ENCODE assay signal across 12 cellular contexts in the genomic region with DNA sequence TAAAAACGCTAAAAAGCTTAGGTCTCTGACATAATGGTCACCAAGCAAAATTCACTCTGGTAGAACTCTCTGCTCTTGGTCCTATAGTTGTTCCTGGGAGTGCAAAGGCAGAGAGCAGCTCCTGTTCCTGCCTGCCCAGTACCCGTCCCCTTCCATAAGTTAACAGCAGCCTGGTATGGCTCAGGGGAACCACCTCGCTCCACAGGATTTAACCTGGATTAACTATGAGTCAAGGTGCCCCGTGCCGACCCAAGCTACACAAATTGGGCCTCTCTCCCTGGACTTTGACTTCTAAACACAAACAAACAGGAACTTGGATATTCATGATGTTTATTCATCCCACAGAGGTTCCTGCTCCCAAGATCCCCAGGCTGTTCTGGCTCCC. TPM values are rescaled to one million over a fixed set of nuclear protein-coding genes. Genes with fewer than 3 reads are reported as not detected.
DNase-seq lines count a peak whose midpoint lies in the region; ATAC-seq, FAIRE-seq and TF ChIP-seq lines count a peak whose summit lies in the region.
"Had no signal": no experiment of that assay in that cellular context is flagged by ENCODE, and none has a peak within 500 bp of the region (broad histone marks: within the 10 kb centered on the region; RNA-seq: fewer than 3 reads in every experiment).

No MANE protein-coding gene starts in this region.

- TF ChIP-seq POLR2A in gastrocnemius medialis (IDR thresholded peaks at IDR 0.05): no peak

- peak overlapping the region; percentile 74 to 91 (median 84) for H3K27ac ChIP-seq in gastrocnemius medialis

- H3K9me3 ChIP-seq in iPS-15b (ENCODE audit: control insufficient read depth, insufficient read depth, low read length) (no peaks in the 10 kb centered on the region), gastrocnemius medialis (no peaks in the 10 kb centered on the region)

- TF ChIP-seq CTCF in gastrocnemius medialis (IDR thresholded peaks at IDR 0.05 in 4 of 5, conservative IDR thresholded peaks at IDR 0.05 in 1 of 5): no peak

- intact Hi-C loops in gastrocnemius medialis (cut with DNase I; ENCODE audit: low total_unique reads): loop anchor here (1.0 to 2.0 kb wide), 2 partner anchors 33 to 63 kb away; a partner anchor contains a TSS

- peak; percentile 78 for FAIRE-seq in G401.6 (lab: Jason Lieb, UNC)

- peaks cover 11% of the 10 kb centered on the region for H3K36me3 ChIP-seq in iPS-15b (ENCODE audit: control insufficient read depth, insufficient read depth, low read length)
- peaks cover 0 to 12% of the 10 kb centered on the region in 2 donors for H3K36me3 ChIP-seq in gastrocnemius medialis

- DNase-seq in amniotic epithelial cell (ENCODE audit: low read depth) (peak; percentile 72), gastrocnemius medialis (no peak), putamen (ENCODE audit: low spot score) (no peak)
- no peak for DNase-seq in naive thymus-derived CD8-positive, alpha-beta T cell
- DNase-seq: amniotic stem cell, left cardiac atrium, MM.1S, T-cell had no signal

- peak; percentile 21 to 36 for ATAC-seq in gastrocnemius medialis
- no peak for ATAC-seq in naive thymus-derived CD8-positive, alpha-beta T cell
- no peak for ATAC-seq in HG03439 (IDR thresholded peaks at IDR 0.05; ENCODE audit: unreplicated experiment)
- no peak for ATAC-seq in HG03571 (IDR thresholded peaks at IDR 0.05; ENCODE audit: unreplicated experiment)
- ATAC-seq: T-cell had no signal

- in situ Hi-C loops in gastrocnemius medialis (cut with MboI; ENCODE audit: low sequenced_read_pairs in 4 of 4): no loop called here

- peaks cover 2 to 24% (median 18%) of the 10 kb centered on the region in 4 donors for H3K4me1 Mint-ChIP-seq in naive thymus-derived CD8-positive, alpha-beta T cell

- no peak overlapping the region for H3K4me3 Mint-ChIP-seq in naive thymus-derived CD8-positive, alpha-beta T cell
- H3K4me3 Mint-ChIP-seq: T-cell had no signal

- no peaks in the 10 kb centered on the region for H3K27me3 Mint-ChIP-seq in naive thymus-derived CD8-positive, alpha-beta T cell
- H3K27me3 Mint-ChIP-seq: T-cell had no signal

- POLR2A ChIA-PET in naive thymus-derived CD8-positive, alpha-beta T cell (lab: Charles Lee): interaction anchor here (0.7 kb wide), 1 partner anchor 11 kb away, joined by 3 read pairs; no protein-coding TSS in a partner anchor

- H3K4me1 ChIP-seq in iPS-15b (ENCODE audit: control insufficient read depth, insufficient read depth, low read length) (peaks cover 9% of the 10 kb centered on the region), gastrocnemius medialis (peaks cover 24 to 40% of the 10 kb centered on the region in 2 donors)

- H3K9ac ChIP-seq in iPS-15b (ENCODE audit: low read depth, low read length): peak overlapping the region; percentile 26

- peaks cover 0 to 2% (median 0%) of the 10 kb centered on the region in 9 donors for H3K9me3 Mint-ChIP-seq in naive thymus-derived CD8-positive, alpha-beta T cell

- H3K27me3 ChIP-seq in iPS-15b (ENCODE audit: control insufficient read depth, insufficient read depth, low read length) (no peaks in the 10 kb centered on the region), gastrocnemius medialis (no peaks in the 10 kb centered on the region)

- peak overlapping the region in 5 of 10 donors; percentile 43 to 78 (median 53) for H3K27ac Mint-ChIP-seq in naive thymus-derived CD8-positive, alpha-beta T cell

- H3K4me3 ChIP-seq in iPS-15b (ENCODE audit: low read depth, low read length): no peak overlapping the region
- peak overlapping the region in 1 of 4 donors; percentile 2 for H3K4me3 ChIP-seq in gastrocnemius medialis

- peaks cover 0 to 52% (median 17%) of the 10 kb centered on the region in 3 donors for H3K36me3 Mint-ChIP-seq in naive thymus-derived CD8-positive, alpha-beta T cell

RNA-seq across cellular contexts. Expression of a gene that starts 32.1 kb away (rescaled TPM):
- total RNA-seq in gastrocnemius medialis: 10 to 100 TPM; 38.2 to 48.1 (median 42.8) TPM
- 10 to 100 TPM; 94.8 to 95.9 TPM for total RNA-seq in naive thymus-derived CD8-positive, alpha-beta T cell
- polyA plus RNA-seq in naive thymus-derived CD8-positive, alpha-beta T cell: 10 to 100 TPM; 32.3 to 55.7 (median 38.7) TPM

Comparison
In these comparisons a context has a peak if more than half of its experiments do, and no peak if none do; other contexts are left out.
1. ATAC-seq: peak in gastrocnemius medialis (2 of 2); none in naive thymus-derived CD8-positive, alpha-beta T cell (0 of 2), HG03439 (single experiment) and HG03571 (single experiment).